In genomic region chr7:2825595-2826227, GRCh38 we compare ENCODE assay signal across 17 cellular contexts. TPM values are rescaled to one million over a fixed set of nuclear protein-coding genes. Genes with fewer than 3 reads are reported as not detected.
A peak's percentile ranks its signal among the peaks of the same experiment; 100 is the strongest.
DNase-seq lines count a peak whose midpoint lies in the region; ATAC-seq and TF ChIP-seq lines count a peak whose summit lies in the region.
"Had no signal": no experiment of that assay in that cellular context is flagged by ENCODE, and none has a peak within 500 bp of the region (broad histone marks: within the 10 kb centered on the region; RNA-seq: fewer than 3 reads in every experiment).

No MANE protein-coding gene starts in this region.

- peaks cover 32% of the 10 kb centered on the region; the same call in 1 of the 2 replicates for H3F3A ChIP-seq in GM23338 (replicated peaks; ENCODE audit: low read depth)

- H3K36me3 Mint-ChIP-seq in GM23338 (ENCODE audit: low read depth) (peaks cover 26% of the 10 kb centered on the region; the same call in 2 of the 3 replicates), WTC11 (peaks cover 13% of the 10 kb centered on the region)
- H3K36me3 Mint-ChIP-seq in activated T-cell treated with anti-CD3 and anti-CD28 coated beads, Interleukin-2, amount 50 U/mL, for 4 hours (ENCODE audit: insufficient read depth) = peaks cover 5% of the 10 kb centered on the region

- CTCF ChIA-PET in WTC11 (lab: Charles Lee) = interaction anchor here (0.8 to 1.9 kb wide), 11 partner anchors 11 to 239 kb away, joined by 3 to 15 read pairs (median 4); no protein-coding TSS in a partner anchor
- CTCF ChIA-PET in HEK293T (lab: Yijun Ruan, JAX) = interaction anchor here (0.7 to 1.6 kb wide), 2 partner anchors 11 to 13 kb away, joined by 3 to 4 read pairs; no protein-coding TSS in a partner anchor

- H3K4me3 Mint-ChIP-seq in GM23338 (peak overlapping the region; percentile 60), WTC11 (peak overlapping the region; percentile 66)
- H3K4me3 Mint-ChIP-seq in activated T-cell treated with anti-CD3 and anti-CD28 coated beads, Interleukin-2, amount 50 U/mL, for 4 hours = no peak overlapping the region
- H3K4me3 Mint-ChIP-seq: immature natural killer cell; T-helper 2 cell treated with Interferon-gamma antibody and Interleukin-4, amounts not matched to agents 5 μg/mL and 100 μg/mL, for 36 hours had no signal

- H3K27ac Mint-ChIP-seq in GM23338 (peak overlapping the region; percentile 97), WTC11 (peak overlapping the region; percentile 98)
- H3K27ac Mint-ChIP-seq: activated T-helper 2 cell treated with anti-CD3 and anti-CD28 coated beads, Interferon-gamma antibody, Interleukin-2, Interleukin-4, amounts not matched to agents 10 μg/mL and 5 μg/mL and 100 μg/mL, durations not matched to agents 14 hours and 24 hours and 36 hours; T-helper 2 cell treated with Interferon-gamma antibody and Interleukin-4, amounts not matched to agents 5 μg/mL and 100 μg/mL, for 36 hours had no signal

- H3K9ac ChIP-seq in iPS-15b (ENCODE audit: low read depth, low read length) (peak overlapping the region; percentile 40), rectal smooth muscle tissue (ENCODE audit: low read length) (no peak overlapping the region)

- no peak overlapping the region for H2AFZ ChIP-seq in GM23338

- H3K4me3 ChIP-seq in GM23338 (peak overlapping the region; percentile 31), iPS-15b (ENCODE audit: low read depth, low read length) (no peak overlapping the region), rectal smooth muscle tissue (ENCODE audit: low read length) (no peak overlapping the region)
- H3K4me3 ChIP-seq: lung had no signal

- H3K27me3 Mint-ChIP-seq in GM23338 (ENCODE audit: insufficient read depth, low read depth, poor library complexity) (peaks cover 18% of the 10 kb centered on the region), WTC11 (ENCODE audit: low read depth) (no peaks in the 10 kb centered on the region)
- no peaks in the 10 kb centered on the region for H3K27me3 Mint-ChIP-seq in activated T-cell treated with anti-CD3 and anti-CD28 coated beads, Interleukin-2, amount 50 U/mL, for 4 hours (ENCODE audit: low read depth)

- H3K4me1 Mint-ChIP-seq in GM23338 (peaks cover 87% of the 10 kb centered on the region), WTC11 (peaks cover 94% of the 10 kb centered on the region)
- peaks cover 45% of the 10 kb centered on the region for H3K4me1 Mint-ChIP-seq in activated T-cell treated with anti-CD3 and anti-CD28 coated beads, Interleukin-2, amount 50 U/mL, for 4 hours (ENCODE audit: low read depth)

- H3K4me1 ChIP-seq in GM23338 (ENCODE audit: insufficient read depth) = peaks cover 84% of the 10 kb centered on the region
- H3K4me1 ChIP-seq in iPS-15b (ENCODE audit: control insufficient read depth, insufficient read depth, low read length) = peaks cover 48% of the 10 kb centered on the region
- peaks cover 5% of the 10 kb centered on the region for H3K4me1 ChIP-seq in rectal smooth muscle tissue (ENCODE audit: control insufficient read depth, insufficient read depth, low read length)

- DNase-seq in GM23338 (ENCODE audit: low spot score) = peak; percentile 58
- DNase-seq in WTC11 (ENCODE audit: low spot score) = no peak
- DNase-seq in stimulated activated CD4-positive, alpha-beta T cell treated with anti-CD3 and anti-CD28 coated beads, Interleukin-4, amount 100 ng/mL, for 4 hours = no peak
- no peak for DNase-seq in activated T-cell treated with anti-CD3 and anti-CD28 coated beads, Interleukin-2, amount 50 U/mL, for 4 hours
- DNase-seq in HEK293T (ENCODE audit: extremely low spot score) = no peak
- DNase-seq: AML-193, foreskin melanocyte, immature natural killer cell, KG1, NCI-H2081, NCI-H510A had no signal

- H3K36me3 ChIP-seq in GM23338 (ENCODE audit: insufficient read depth) (no peaks in the 10 kb centered on the region), iPS-15b (ENCODE audit: control insufficient read depth, insufficient read depth, low read length) (no peaks in the 10 kb centered on the region), rectal smooth muscle tissue (ENCODE audit: control insufficient read depth, insufficient read depth, low read length) (no peaks in the 10 kb centered on the region)

- H3K79me2 ChIP-seq in GM23338 (replicated peaks; ENCODE audit: insufficient read depth) = peaks cover 82% of the 10 kb centered on the region

- no peaks in the 10 kb centered on the region for H4K20me1 ChIP-seq in GM23338 (replicated peaks; ENCODE audit: insufficient read depth)

- no peaks in the 10 kb centered on the region for H3K27me3 ChIP-seq in GM23338 (ENCODE audit: insufficient read depth)
- H3K27me3 ChIP-seq in iPS-15b (ENCODE audit: control insufficient read depth, insufficient read depth, low read length) = no peaks in the 10 kb centered on the region
- H3K27me3 ChIP-seq in rectal smooth muscle tissue (ENCODE audit: control insufficient read depth, insufficient read depth, low read length) = no peaks in the 10 kb centered on the region

- H3K27ac ChIP-seq in GM23338 (ENCODE audit: low read depth) (peak overlapping the region; percentile 98), rectal smooth muscle tissue (ENCODE audit: low read depth, low read length) (peak overlapping the region; percentile 46)

- H3K4me2 ChIP-seq in GM23338 = peak overlapping the region; percentile 66

- H3K9me3 ChIP-seq in iPS-15b (ENCODE audit: control insufficient read depth, insufficient read depth, low read length) = no peaks in the 10 kb centered on the region

- POLR2A ChIA-PET in WTC11 (lab: Charles Lee) (interaction anchor here (0.7 to 1.5 kb wide), 7 partner anchors 11 to 62 kb away, joined by 3 to 6 read pairs (median 3); no protein-coding TSS in a partner anchor), HEK293T (lab: Yijun Ruan, JAX) (no interaction called here)

- TF ChIP-seq CTCF in GM23338 (conservative IDR thresholded peaks at IDR 0.05; ENCODE audit: low read depth in 2 of 2) (no peak), WTC11 (IDR thresholded peaks at IDR 0.05) (no peak)

- ATAC-seq in GM23338 (no peak), WTC11 (no peak), HG03469 (IDR thresholded peaks at IDR 0.05; ENCODE audit: unreplicated experiment) (no peak)
- ATAC-seq in activated T-cell treated with anti-CD3 and anti-CD28 coated beads, Interleukin-2, amount 50 U/mL, for 4 hours = no peak

- H3K9me3 Mint-ChIP-seq in GM23338 (peaks cover 3% of the 10 kb centered on the region; the same call in 2 of the 3 replicates), WTC11 (no peaks in the 10 kb centered on the region)
- H3K9me3 Mint-ChIP-seq in activated T-cell treated with anti-CD3 and anti-CD28 coated beads, Interleukin-2, amount 50 U/mL, for 4 hours = no peaks in the 10 kb centered on the region
- H3K9me3 Mint-ChIP-seq: activated T-helper 2 cell treated with anti-CD3 and anti-CD28 coated beads, Interferon-gamma antibody, Interleukin-2, Interleukin-4, amounts not matched to agents 10 μg/mL and 5 μg/mL and 100 μg/mL, durations not matched to agents 14 hours and 24 hours and 36 hours; immature natural killer cell; T-helper 2 cell treated with Interferon-gamma antibody and Interleukin-4, amounts not matched to agents 5 μg/mL and 100 μg/mL, for 36 hours had no signal

- no peaks in the 10 kb centered on the region for H3K9me2 ChIP-seq in GM23338 (ENCODE audit: insufficient read depth)

TF ChIP-seq in GM23338, 12 proteins besides CTCF, POLR2A, EP300 and RAD21:
- TF ChIP-seq ETS1 (IDR thresholded peaks at IDR 0.05) = no peak

TF ChIP-seq in WTC11, 78 proteins besides CTCF, POLR2A, EP300 and RAD21 (continues in another document):
- no peak for TF ChIP-seq PREB (CRISPR knock-in tag; IDR thresholded peaks at IDR 0.05; ENCODE audit: borderline replicate concordance)

TF ChIP-seq in HEK293T, 16 proteins besides CTCF, POLR2A, EP300 and RAD21:
- no peak for TF ChIP-seq BHLHE40 (IDR thresholded peaks at IDR 0.05; ENCODE audit: borderline replicate concordance)
- no peak for TF ChIP-seq FOXM1 (IDR thresholded peaks at IDR 0.05; ENCODE audit: borderline replicate concordance)

RNA-seq across cellular contexts. Expression of gene GNA12, which starts 18.4 kb away (rescaled TPM):
- total RNA-seq in GM23338 (2014; rRNA removed; shearing (Covaris generic)) = 87.7 and 99.8 TPM in 2 replicates
- 24.0 and 25.2 TPM in 2 replicates for polyA plus RNA-seq in GM23338 (2016; fragmentation: Nextera tagmentation; extraction: Ambion mirVana)
- 89.2 to 99.6 TPM (median 90.3 TPM) in 3 replicates for total RNA-seq in WTC11 (2021)
- total RNA-seq in activated T-cell treated with anti-CD3 and anti-CD28 coated beads, Interleukin-2, amount 50 U/mL, for 4 hours = 10 to 100 TPM; 23.7 to 25.7 (median 25.0) TPM
